ENCODE assay signal across 8 cellular contexts in the genomic region with DNA sequence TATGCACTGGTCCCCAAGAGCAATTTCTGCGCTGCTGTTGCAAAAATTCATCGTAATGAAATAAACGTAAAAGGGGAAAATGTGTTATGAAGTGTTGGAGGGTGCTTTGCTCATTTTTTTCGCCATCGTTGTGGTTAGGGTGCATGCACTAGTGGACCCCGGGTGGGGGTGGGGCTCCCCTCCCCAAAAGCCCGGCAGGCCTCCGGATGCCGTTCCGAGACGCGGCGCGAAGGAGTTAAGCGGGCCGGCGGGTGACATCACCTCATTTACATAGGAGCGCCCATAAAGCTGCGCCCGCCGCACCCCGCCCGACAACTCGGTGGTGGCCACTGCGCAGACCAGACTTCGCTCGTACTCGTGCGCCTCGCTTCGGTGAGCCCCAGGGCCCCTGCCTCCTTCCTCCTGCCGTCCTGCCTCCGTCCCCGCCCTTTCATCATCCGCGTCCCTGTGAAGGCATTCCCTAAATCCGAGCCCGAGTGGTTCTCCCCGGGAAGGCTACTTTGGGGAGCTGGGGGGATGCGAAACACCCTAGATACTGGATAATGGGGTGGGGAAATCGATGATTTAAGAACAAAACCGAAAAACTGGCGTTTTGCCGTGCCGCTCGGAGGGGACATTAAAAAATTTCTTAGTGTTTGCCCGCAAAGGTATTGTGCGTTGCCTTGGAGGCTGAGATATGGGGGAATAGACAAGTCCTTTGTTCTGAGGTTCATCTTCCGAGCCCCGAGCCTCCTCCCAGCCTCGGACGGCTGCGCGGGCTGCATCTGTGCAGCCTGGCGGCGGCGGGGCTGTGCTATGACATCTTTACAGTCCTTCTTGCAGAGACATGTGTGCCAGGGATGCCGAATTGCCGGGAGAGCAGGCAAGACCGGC. TPM values are rescaled to one million over a fixed set of nuclear protein-coding genes. Genes with fewer than 3 reads are reported as not detected.
DNase-seq lines count a peak whose midpoint lies in the region; ATAC-seq and TF ChIP-seq lines count a peak whose summit lies in the region.

Gene TMSB4X, plus strand, starts transcription at position 314 of the 873 bp plus-strand sequence.

- H3K9me2 ChIP-seq in OCI-LY7 (ENCODE audit: insufficient read depth, low read length), result no peaks in the 10 kb centered on the region

- CTCF ChIA-PET in OCI-LY7 (lab: Charles Lee; ENCODE audit: unreplicated experiment), result interaction anchor here (0.6 kb wide), 1 partner anchor 379 kb away, joined by 3 read pairs; no protein-coding TSS in a partner anchor

- POLR2A ChIA-PET in OCI-LY7 (lab: Charles Lee), result interaction anchor here (0.8 to 9.9 kb wide), 8 partner anchors 9 to 112 kb away, joined by 3 to 148 read pairs (median 18); no protein-coding TSS in a partner anchor

- H3K4me3 ChIP-seq in BLaER1 (peak within 1 kb of the TSS; percentile 84), HUES6 (ENCODE audit: low read depth, low read length) (peak within 1 kb of the TSS; percentile 96), OCI-LY7 (ENCODE audit: low read depth, low read length, poor library complexity, severe bottlenecking) (peak within 1 kb of the TSS; percentile 99)

- H4K20me1 ChIP-seq in BLaER1 (peaks cover 27% of the 10 kb centered on the region), OCI-LY7 (ENCODE audit: insufficient read depth, low read length) (no peaks in the 10 kb centered on the region)

- peaks cover 9% of the 10 kb centered on the region for H3K9me3 Mint-ChIP-seq in mesothelial cell of epicardium

- H3K27me3 Mint-ChIP-seq in mesothelial cell of epicardium (ENCODE audit: low read depth), result no peaks in the 10 kb centered on the region

- no peaks in the 10 kb centered on the region for H3K27me3 ChIP-seq in BLaER1
- H3K27me3 ChIP-seq in HUES6 (ENCODE audit: control insufficient read depth, insufficient read depth, low read length), result no peaks in the 10 kb centered on the region

- intact Hi-C loops in OCI-LY7 (cut with micrococcal nuclease; ENCODE audit: unreplicated experiment), result loop anchor here (5.0 kb wide), 1 partner anchor 757 kb away; the partner anchor contains the start of genes OFD1 and TRAPPC2

- TF ChIP-seq CTCF in OCI-LY7 (conservative IDR thresholded peaks at IDR 0.05; ENCODE audit: low read length) (no peak), mesothelial cell of epicardium (IDR thresholded peaks at IDR 0.05; ENCODE audit: unreplicated experiment) (no peak)

- DNase-seq in OCI-LY7 (ENCODE audit: low spot score) (peak; percentile 87), mesothelial cell of epicardium (ENCODE audit: low spot score in 2 of 2, unreplicated experiment in 2 of 2) (peak; percentile 57 to 81)
- DNase-seq in activated CD8-positive, alpha-beta memory T cell treated with anti-CD3 and anti-CD28 coated beads, Interleukin-2, amount 50 U/mL, for 48 hours, result peak; percentile 92
- peak; percentile 68 to 73 for DNase-seq in stimulated activated CD8-positive, alpha-beta memory T cell treated with anti-CD3 and anti-CD28 coated beads, Interleukin-2, amount 100 ng/mL, for 1 hour (ENCODE audit: low read depth in 2 of 2)

- peak within 1 kb of the TSS; percentile 93 for H3K4me3 Mint-ChIP-seq in mesothelial cell of epicardium

- no TSS peak for BruUV-seq in OCI-LY7 (replicated peaks; lab: Mats Ljungman, UMichigan)

- peaks cover 6% of the 10 kb centered on the region; the same call in 1 of the 2 replicates for H3K9me3 ChIP-seq in BLaER1
- H3K9me3 ChIP-seq in HUES6 (ENCODE audit: control insufficient read depth, insufficient read depth, low read depth, low read length), result no peaks in the 10 kb centered on the region
- no peaks in the 10 kb centered on the region for H3K9me3 ChIP-seq in OCI-LY7 (ENCODE audit: low read length)

- ATAC-seq in GM19468 (IDR thresholded peaks at IDR 0.05; ENCODE audit: extremely low read depth, unreplicated experiment), result peak; percentile 15

- H3K27ac ChIP-seq in BLaER1 (peak within 1 kb of the TSS; percentile 94), HUES6 (ENCODE audit: low read depth, low read length) (peak within 1 kb of the TSS; percentile 98), OCI-LY7 (ENCODE audit: low read depth, low read length, poor library complexity, severe bottlenecking) (peak within 1 kb of the TSS; percentile 90)

- peak within 1 kb of the TSS; percentile 98 for H3K27ac Mint-ChIP-seq in mesothelial cell of epicardium

- in situ Hi-C loops in endometrial microvascular endothelial cells (cut with HindIII; ENCODE audit: inconsistent ontology term, low pct_unique_long_range_greater_than_20kb, low sequenced_read_pairs), result no loop called here

- H3K36me3 ChIP-seq in BLaER1 (peaks cover 14% of the 10 kb centered on the region; the same call in 1 of the 2 replicates), HUES6 (ENCODE audit: control insufficient read depth, insufficient read depth, low read length) (peaks cover 26% of the 10 kb centered on the region), OCI-LY7 (ENCODE audit: insufficient read depth, low read length) (peaks cover 29% of the 10 kb centered on the region)

- peaks cover 12% of the 10 kb centered on the region for H3K36me3 Mint-ChIP-seq in mesothelial cell of epicardium

- H2AFZ ChIP-seq in OCI-LY7 (ENCODE audit: low read length), result peak within 1 kb of the TSS; percentile 55; the same call in 1 of the 2 replicates

- H3K4me1 ChIP-seq in BLaER1 (peaks cover 51% of the 10 kb centered on the region), HUES6 (ENCODE audit: control insufficient read depth, insufficient read depth, low read length) (peaks cover 66% of the 10 kb centered on the region), OCI-LY7 (ENCODE audit: insufficient read depth, low read length, poor library complexity, severe bottlenecking) (peaks cover 72% of the 10 kb centered on the region)

- peaks cover 37% of the 10 kb centered on the region for H3K79me2 ChIP-seq in OCI-LY7 (ENCODE audit: insufficient read depth, low read depth, low read length)

- H3K9ac ChIP-seq in BLaER1, result peak within 1 kb of the TSS; percentile 92
- peak within 1 kb of the TSS; percentile 100 for H3K9ac ChIP-seq in HUES6 (ENCODE audit: low read length)

- peak within 1 kb of the TSS; percentile 85 for H3K4me2 ChIP-seq in BLaER1
- peak within 1 kb of the TSS; percentile 93 for H3K4me2 ChIP-seq in OCI-LY7 (ENCODE audit: low read length)

- H3K4me1 Mint-ChIP-seq in mesothelial cell of epicardium, result peaks cover 41% of the 10 kb centered on the region

RNA-seq across cellular contexts. Expression of gene TMSB4X, which starts in this region (rescaled TPM):
- 1,355 and 1,476 TPM in 2 replicates for total RNA-seq in OCI-LY7 (2014; rRNA removed; shearing (Covaris generic))
- 1,524 and 1,540 TPM in 2 replicates for total RNA-seq in OCI-LY7 (2022)
- total RNA-seq in endometrial microvascular endothelial cells (ENCODE audit: inconsistent ontology term), result 5,249 TPM
- total RNA-seq in mesothelial cell of epicardium, result 2,120 to 2,167 TPM (median 2,121 TPM) in 3 replicates

Comparison
In these comparisons a context has a peak if more than half of its experiments do, and no peak if none do; other contexts are left out.
1. Peak in every context shown above with its lines: DNase-seq, ATAC-seq, H3K4me3 ChIP-seq and H3K27ac ChIP-seq.